ENCODE assay signal across 1 cellular context in genomic region chr19:50376166-50377050, GRCh38.
A peak's percentile ranks its signal among the peaks of the same experiment; 100 is the strongest.
TF ChIP-seq lines count a peak whose summit lies in the region.

Gene NR1H2 (plus strand): TSS chr19:50376457. CDS start chr19:50377606, 1,149 bp downstream.

TF ChIP-seq in GM12878, 131 proteins besides CTCF, POLR2A, EP300 and RAD21 (continued from another document and continues in another):
- TF ChIP-seq, protein P1, sequence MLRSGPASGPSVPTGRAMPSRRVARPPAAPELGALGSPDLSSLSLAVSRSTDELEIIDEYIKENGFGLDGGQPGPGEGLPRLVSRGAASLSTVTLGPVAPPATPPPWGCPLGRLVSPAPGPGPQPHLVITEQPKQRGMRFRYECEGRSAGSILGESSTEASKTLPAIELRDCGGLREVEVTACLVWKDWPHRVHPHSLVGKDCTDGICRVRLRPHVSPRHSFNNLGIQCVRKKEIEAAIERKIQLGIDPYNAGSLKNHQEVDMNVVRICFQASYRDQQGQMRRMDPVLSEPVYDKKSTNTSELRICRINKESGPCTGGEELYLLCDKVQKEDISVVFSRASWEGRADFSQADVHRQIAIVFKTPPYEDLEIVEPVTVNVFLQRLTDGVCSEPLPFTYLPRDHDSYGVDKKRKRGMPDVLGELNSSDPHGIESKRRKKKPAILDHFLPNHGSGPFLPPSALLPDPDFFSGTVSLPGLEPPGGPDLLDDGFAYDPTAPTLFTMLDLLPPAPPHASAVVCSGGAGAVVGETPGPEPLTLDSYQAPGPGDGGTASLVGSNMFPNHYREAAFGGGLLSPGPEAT (IDR thresholded peaks at IDR 0.05; ENCODE audit: low read depth), result peak; percentile 78
- TF ChIP-seq POU2F2 (IDR thresholded peaks at IDR 0.05; ENCODE audit: borderline replicate concordance, low read depth, low read length) (peak; percentile 82), PAX8 (IDR thresholded peaks at IDR 0.05) (no peak), ZNF384 (IDR thresholded peaks at IDR 0.05; ENCODE audit: borderline replicate concordance, low read depth, low read length) (peak; percentile 9; the same call in 1 of the 2 replicates), USF2 (IDR thresholded peaks at IDR 0.05; ENCODE audit: borderline replicate concordance, low read depth, low read length) (no peak), TCF3 (IDR thresholded peaks at IDR 0.05; ENCODE audit: borderline replicate concordance, insufficient read depth, low read depth, low read length) (no peak), ATF7 (IDR thresholded peaks at IDR 0.05; ENCODE audit: low read depth) (peak; percentile 72), DPF2 (IDR thresholded peaks at IDR 0.05) (peak; percentile 63; the same call in 1 of the 2 replicates), SREBF2 (IDR thresholded peaks at IDR 0.05; ENCODE audit: low read length) (peak; percentile 65), PBX3 (IDR thresholded peaks at IDR 0.05; ENCODE audit: insufficient replicate concordance, low read depth, low read length) (no peak), ZZZ3 (IDR thresholded peaks at IDR 0.05; ENCODE audit: control insufficient read depth, insufficient read length, low read depth) (peak; percentile 72), ZNF24 (IDR thresholded peaks at IDR 0.05) (peak; percentile 61; the same call in 1 of the 2 replicates), SMARCA5 (IDR thresholded peaks at IDR 0.05) (peak; percentile 91), SIN3A (IDR thresholded peaks at IDR 0.05; ENCODE audit: low read depth, low read length) (peak; percentile 72; the same call in 1 of the 2 replicates), ASH2L (IDR thresholded peaks at IDR 0.05; ENCODE audit: borderline replicate concordance, low read depth) (peak; percentile 85; the same call in 1 of the 2 replicates), NR2F1 (conservative IDR thresholded peaks at IDR 0.05) (peak; percentile 57; the same call in 1 of the 2 replicates), NR2C1 (IDR thresholded peaks at IDR 0.05) (peak; percentile 66), MTA2 (IDR thresholded peaks at IDR 0.05; ENCODE audit: low read depth) (no peak; the same call in none of the 2 replicates), ZBTB11 (CRISPR knock-in tag; IDR thresholded peaks at IDR 0.05) (peak; percentile 93), ZNF217 (IDR thresholded peaks at IDR 0.05) (no peak), TCF7 (IDR thresholded peaks at IDR 0.05; ENCODE audit: borderline replicate concordance) (no peak), POLR2AphosphoS5 (IDR thresholded peaks at IDR 0.05; ENCODE audit: low read length) (peak; percentile 85), ZNF207 (IDR thresholded peaks at IDR 0.05; ENCODE audit: borderline replicate concordance) (peak; percentile 94), NBN (IDR thresholded peaks at IDR 0.05) (peak; percentile 96), ZSCAN29 (IDR thresholded peaks at IDR 0.05) (no peak), HDAC2 (IDR thresholded peaks at IDR 0.05) (no peak), SMAD5 (IDR thresholded peaks at IDR 0.05; ENCODE audit: low read depth) (no peak; the same call in 1 of the 2 replicates), MLLT1 (IDR thresholded peaks at IDR 0.05) (no peak; the same call in 1 of the 2 replicates), ZNF622 (IDR thresholded peaks at IDR 0.05) (no peak), SIX5 (IDR thresholded peaks at IDR 0.05; ENCODE audit: low read depth, low read length, severe bottlenecking) (peak; percentile 81), BMI1 (IDR thresholded peaks at IDR 0.05; ENCODE audit: borderline replicate concordance) (peak; percentile 36; the same call in 1 of the 2 replicates), IKZF2 (IDR thresholded peaks at IDR 0.05) (peak in 1 of 2 experiments; percentile 58; a peak in 2 of 4 replicates), SRF (IDR thresholded peaks at IDR 0.05; ENCODE audit: low read depth in 2 of 2, low read length in 2 of 2) (peak in 1 of 2 experiments; percentile 91; a peak in 2 of 4 replicates), NR2C2 (IDR thresholded peaks at IDR 0.05; ENCODE audit: borderline replicate concordance, control insufficient read depth, insufficient read length, low read depth) (no peak), BACH1 (IDR thresholded peaks at IDR 0.05; ENCODE audit: borderline replicate concordance) (peak; percentile 56; the same call in 1 of the 2 replicates), BCLAF1 (IDR thresholded peaks at IDR 0.05) (0 out of 2 replicates have a peak, but pooled peaks have one; percentile 44), BHLHE40 (IDR thresholded peaks at IDR 0.05; ENCODE audit: borderline replicate concordance in 1 of 2, low read depth in 2 of 2, low read length in 1 of 2) (peak; percentile 19 to 36; a peak in 2 of 4 replicates), ATF3 (IDR thresholded peaks at IDR 0.05; ENCODE audit: borderline replicate concordance, extremely low read depth, low read depth, low read length) (no peak), FOXK2 (IDR thresholded peaks at IDR 0.05) (peak; percentile 90), IKZF1 (conservative IDR thresholded peaks at IDR 0.05) (peak; percentile 88), SUZ12 (IDR thresholded peaks at IDR 0.05; ENCODE audit: unreplicated experiment) (no peak), BRCA1 (IDR thresholded peaks at IDR 0.05; ENCODE audit: low read depth, low read length) (no peak), LARP7 (IDR thresholded peaks at IDR 0.05) (peak; percentile 96), CHD2 (IDR thresholded peaks at IDR 0.05; ENCODE audit: borderline replicate concordance, low read depth, low read length) (no peak; the same call in 1 of the 2 replicates), ETV6 (conservative IDR thresholded peaks at IDR 0.05 in 1 of 2, IDR thresholded peaks at IDR 0.05 in 1 of 2; ENCODE audit: borderline replicate concordance in 1 of 2, low read depth in 1 of 2) (peak in 1 of 2 experiments; percentile 55; a peak in 1 of 4 replicates), KLF5 (IDR thresholded peaks at IDR 0.05; ENCODE audit: partially characterized antibody) (peak; percentile 94)
- TF ChIP-seq, protein P2, sequence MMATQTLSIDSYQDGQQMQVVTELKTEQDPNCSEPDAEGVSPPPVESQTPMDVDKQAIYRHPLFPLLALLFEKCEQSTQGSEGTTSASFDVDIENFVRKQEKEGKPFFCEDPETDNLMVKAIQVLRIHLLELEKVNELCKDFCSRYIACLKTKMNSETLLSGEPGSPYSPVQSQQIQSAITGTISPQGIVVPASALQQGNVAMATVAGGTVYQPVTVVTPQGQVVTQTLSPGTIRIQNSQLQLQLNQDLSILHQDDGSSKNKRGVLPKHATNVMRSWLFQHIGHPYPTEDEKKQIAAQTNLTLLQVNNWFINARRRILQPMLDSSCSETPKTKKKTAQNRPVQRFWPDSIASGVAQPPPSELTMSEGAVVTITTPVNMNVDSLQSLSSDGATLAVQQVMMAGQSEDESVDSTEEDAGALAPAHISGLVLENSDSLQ (IDR thresholded peaks at IDR 0.05), result peak; percentile 79
- TF ChIP-seq, protein P3, sequence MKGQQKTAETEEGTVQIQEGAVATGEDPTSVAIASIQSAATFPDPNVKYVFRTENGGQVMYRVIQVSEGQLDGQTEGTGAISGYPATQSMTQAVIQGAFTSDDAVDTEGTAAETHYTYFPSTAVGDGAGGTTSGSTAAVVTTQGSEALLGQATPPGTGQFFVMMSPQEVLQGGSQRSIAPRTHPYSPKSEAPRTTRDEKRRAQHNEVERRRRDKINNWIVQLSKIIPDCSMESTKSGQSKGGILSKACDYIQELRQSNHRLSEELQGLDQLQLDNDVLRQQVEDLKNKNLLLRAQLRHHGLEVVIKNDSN (IDR thresholded peaks at IDR 0.05; ENCODE audit: borderline replicate concordance, extremely low read length, insufficient read depth, low read depth, low read length), result no peak
- TF ChIP-seq, protein P4, sequence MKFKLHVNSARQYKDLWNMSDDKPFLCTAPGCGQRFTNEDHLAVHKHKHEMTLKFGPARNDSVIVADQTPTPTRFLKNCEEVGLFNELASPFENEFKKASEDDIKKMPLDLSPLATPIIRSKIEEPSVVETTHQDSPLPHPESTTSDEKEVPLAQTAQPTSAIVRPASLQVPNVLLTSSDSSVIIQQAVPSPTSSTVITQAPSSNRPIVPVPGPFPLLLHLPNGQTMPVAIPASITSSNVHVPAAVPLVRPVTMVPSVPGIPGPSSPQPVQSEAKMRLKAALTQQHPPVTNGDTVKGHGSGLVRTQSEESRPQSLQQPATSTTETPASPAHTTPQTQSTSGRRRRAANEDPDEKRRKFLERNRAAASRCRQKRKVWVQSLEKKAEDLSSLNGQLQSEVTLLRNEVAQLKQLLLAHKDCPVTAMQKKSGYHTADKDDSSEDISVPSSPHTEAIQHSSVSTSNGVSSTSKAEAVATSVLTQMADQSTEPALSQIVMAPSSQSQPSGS (IDR thresholded peaks at IDR 0.05; ENCODE audit: low read length), result no peak; the same call in 1 of the 2 replicates
- TF ChIP-seq, protein P5, sequence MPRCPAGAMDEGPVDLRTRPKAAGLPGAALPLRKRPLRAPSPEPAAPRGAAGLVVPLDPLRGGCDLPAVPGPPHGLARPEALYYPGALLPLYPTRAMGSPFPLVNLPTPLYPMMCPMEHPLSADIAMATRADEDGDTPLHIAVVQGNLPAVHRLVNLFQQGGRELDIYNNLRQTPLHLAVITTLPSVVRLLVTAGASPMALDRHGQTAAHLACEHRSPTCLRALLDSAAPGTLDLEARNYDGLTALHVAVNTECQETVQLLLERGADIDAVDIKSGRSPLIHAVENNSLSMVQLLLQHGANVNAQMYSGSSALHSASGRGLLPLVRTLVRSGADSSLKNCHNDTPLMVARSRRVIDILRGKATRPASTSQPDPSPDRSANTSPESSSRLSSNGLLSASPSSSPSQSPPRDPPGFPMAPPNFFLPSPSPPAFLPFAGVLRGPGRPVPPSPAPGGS (IDR thresholded peaks at IDR 0.05; ENCODE audit: borderline replicate concordance, insufficient read depth, low read depth, low read length, poor library complexity, severe bottlenecking), result no peak
